25 cellular contexts compared by ENCODE assay signal in genomic region chr9:20698799-20699198, GRCh38.
"Had no signal": no experiment of that assay in that cellular context is flagged by ENCODE, and none has a peak within 500 bp of the region (broad histone marks: within the 10 kb centered on the region; RNA-seq: fewer than 3 reads in every experiment).

No MANE protein-coding gene starts in this region.

- H3K27ac ChIP-seq: prostate gland, right atrium auricular region, stomach, thyroid gland, vagina had no signal

- H3K9me3 ChIP-seq: prostate gland, right atrium auricular region, stomach, thyroid gland, vagina had no signal

- H3K4me1 ChIP-seq: prostate gland had no signal

- H3K36me3 ChIP-seq: prostate gland, right atrium auricular region, stomach, thyroid gland, vagina had no signal

- H3K4me3 ChIP-seq: prostate gland, right atrium auricular region, smooth muscle cell, stomach, thyroid gland, vagina had no signal

- H3K27me3 ChIP-seq: right atrium auricular region, stomach, thyroid gland, vagina had no signal

- H3K4me2 ChIP-seq: smooth muscle cell had no signal

- FAIRE-seq: endometrium, frontal cortex, keratinocyte had no signal

- DNase-seq: cortex of kidney; effector memory CD8-positive, alpha-beta T cell; mammary epithelial cell; mesendoderm; midbrain; naive thymus-derived CD4-positive, alpha-beta T cell; nephron progenitor cell; nucleus accumbens; stimulated activated CD4-positive, alpha-beta T cell treated with anti-CD3 and anti-CD28 coated beads, Interleukin-12 subunit alpha, Interleukin-12 subunit beta, amount 100 ng/mL, for 4 hours; stimulated activated CD4-positive, alpha-beta T cell treated with anti-CD3 and anti-CD28 coated beads, Interleukin-2, amount 100 ng/mL, for 24 hours; stimulated activated CD4-positive, alpha-beta T cell treated with anti-CD3 and anti-CD28 coated beads, Interleukin-4, amount 100 ng/mL, for 24 hours; stimulated activated naive CD4-positive, alpha-beta T cell treated with Interleukin-2 at 50 U/mL for 16 hours; stomach; thyroid gland; trophoblast cell had no signal

- ATAC-seq: effector memory CD8-positive, alpha-beta T cell; left lobe of liver; naive thymus-derived CD4-positive, alpha-beta T cell; sciatic nerve; stimulated activated effector memory CD8-positive, alpha-beta T cell treated with anti-CD3 and anti-CD28 coated beads, Interleukin-12 subunit alpha, Interleukin-12 subunit beta, amount 100 ng/mL, for 72 hours had no signal
